24 cellular contexts compared by ENCODE assay signal in the genomic region with DNA sequence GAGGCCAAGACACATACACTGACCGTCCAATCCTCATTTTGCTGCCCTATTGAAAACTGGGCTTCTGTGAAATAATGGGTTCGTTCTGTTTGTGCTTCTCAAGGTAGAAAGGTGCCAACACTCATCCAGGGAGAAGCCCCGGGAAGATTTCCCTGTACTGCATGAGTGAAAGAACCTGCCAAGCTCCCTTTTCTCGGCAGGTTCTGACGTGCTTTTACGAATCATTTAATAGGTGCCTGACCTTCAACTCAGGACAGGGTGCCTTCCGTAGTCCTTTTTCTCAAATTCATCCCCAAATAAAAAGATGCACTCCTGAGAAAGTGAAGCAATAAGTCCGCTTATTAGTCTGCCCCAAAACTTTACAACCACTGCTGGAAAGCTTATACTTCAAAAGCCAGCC.
"Had no signal": no experiment of that assay in that cellular context is flagged by ENCODE, and none has a peak within 500 bp of the region (broad histone marks: within the 10 kb centered on the region; RNA-seq: fewer than 3 reads in every experiment).

No MANE protein-coding gene starts in this region.

- H3K36me3 Mint-ChIP-seq: naive B cell, type B pancreatic cell had no signal

- H3K27me3 ChIP-seq: colonic mucosa, hepatocyte, ovary, right atrium auricular region, sigmoid colon, suprapubic skin, thyroid gland had no signal

- H3K4me1 Mint-ChIP-seq: naive B cell; stimulated activated effector memory CD8-positive, alpha-beta T cell treated with anti-CD3 and anti-CD28 coated beads, Interleukin-12 subunit alpha, Interleukin-12 subunit beta, amount 100 ng/mL, for 72 hours had no signal

- H3K27ac Mint-ChIP-seq: naive B cell; stimulated activated effector memory CD8-positive, alpha-beta T cell treated with anti-CD3 and anti-CD28 coated beads, Interleukin-12 subunit alpha, Interleukin-12 subunit beta, amount 100 ng/mL, for 72 hours; type B pancreatic cell had no signal

- H3K36me3 ChIP-seq: colonic mucosa, left ventricle myocardium inferior, lower lobe of right lung, ovary, right atrium auricular region, sigmoid colon, suprapubic skin, thyroid gland had no signal

- ATAC-seq: lower lobe of right lung; stimulated activated effector memory CD8-positive, alpha-beta T cell treated with anti-CD3 and anti-CD28 coated beads, Interleukin-12 subunit alpha, Interleukin-12 subunit beta, amount 100 ng/mL, for 72 hours; stimulated activated naive CD8-positive, alpha-beta T cell treated with anti-CD3 and anti-CD28 coated beads, Interleukin-15, Interleukin-2, amounts not matched to agents 100 U/mL and 50 U/mL, for 24 hours had no signal

- H3K27me3 Mint-ChIP-seq: type B pancreatic cell had no signal

- H3K4me3 ChIP-seq: colonic mucosa, hepatocyte, left ventricle myocardium inferior, lower lobe of right lung, ovary, right atrium auricular region, sigmoid colon, skin epidermis, suprapubic skin, thyroid gland had no signal

- H2AFZ ChIP-seq: hepatocyte had no signal

- H3K9me3 Mint-ChIP-seq: stimulated activated effector memory CD8-positive, alpha-beta T cell treated with anti-CD3 and anti-CD28 coated beads, Interleukin-12 subunit alpha, Interleukin-12 subunit beta, amount 100 ng/mL, for 72 hours; type B pancreatic cell had no signal

- DNase-seq: caudate nucleus; colonic mucosa; dermis blood vessel endothelial cell; foreskin melanocyte; head of caudate nucleus; left ventricle myocardium inferior; lower lobe of right lung; mesenchymal stem cell; midbrain; naive B cell; ovary; sigmoid colon; stimulated activated CD4-positive, alpha-beta T cell treated with anti-CD3 and anti-CD28 coated beads, Interleukin-12 subunit alpha, Interleukin-12 subunit beta, amount 100 ng/mL, for 4 hours; stimulated activated CD8-positive, alpha-beta memory T cell treated with anti-CD3 and anti-CD28 coated beads, Interleukin-4, amount 100 ng/mL, for 48 hours; stimulated activated naive CD8-positive, alpha-beta T cell treated with anti-CD3 and anti-CD28 coated beads, Interleukin-15, Interleukin-2, amounts not matched to agents 100 U/mL and 50 U/mL, for 24 hours; thyroid gland had no signal

- H3K79me2 ChIP-seq: hepatocyte had no signal

- FAIRE-seq: islet of Langerhans, urothelium cell line had no signal

- H3K4me2 ChIP-seq: hepatocyte had no signal

- H3K27ac ChIP-seq: colonic mucosa, hepatocyte, left ventricle myocardium inferior, lower lobe of right lung, ovary, right atrium auricular region, sigmoid colon, suprapubic skin, thyroid gland had no signal

- H3K9me3 ChIP-seq: colonic mucosa, left ventricle myocardium inferior, lower lobe of right lung, ovary, right atrium auricular region, sigmoid colon, suprapubic skin, thyroid gland had no signal

- H3K4me1 ChIP-seq: colonic mucosa, left ventricle myocardium inferior, lower lobe of right lung, right atrium auricular region, sigmoid colon, suprapubic skin, thyroid gland had no signal

- H3K4me3 Mint-ChIP-seq: stimulated activated effector memory CD8-positive, alpha-beta T cell treated with anti-CD3 and anti-CD28 coated beads, Interleukin-12 subunit alpha, Interleukin-12 subunit beta, amount 100 ng/mL, for 72 hours; type B pancreatic cell had no signal
